In genomic region chr14:76962303-76962660, GRCh38 we compare ENCODE assay signal across 8 cellular contexts.
DNase-seq lines count a peak whose midpoint lies in the region; ATAC-seq and TF ChIP-seq lines count a peak whose summit lies in the region.

No MANE protein-coding gene starts in this region.

- no peak for TF ChIP-seq CTCF in H9 (conservative IDR thresholded peaks at IDR 0.05)

- no peaks in the 10 kb centered on the region for H3K9me3 ChIP-seq in H9 (ENCODE audit: control insufficient read depth, low read depth, low read length)
- no peaks in the 10 kb centered on the region for H3K9me3 ChIP-seq in right cardiac atrium (ENCODE audit: control insufficient read depth, low read length)

- no peak overlapping the region for H4K5ac ChIP-seq in H9 (ENCODE audit: insufficient read length, low read depth, low read length)

- no peak overlapping the region for H2AFZ ChIP-seq in H9 (ENCODE audit: low read length)

- H3K79me1 ChIP-seq in H9 (ENCODE audit: insufficient read depth, low read depth, low read length, poor library complexity, severe bottlenecking) = no peaks in the 10 kb centered on the region

- intact Hi-C loops in activated CD4-positive, alpha-beta memory T cell treated with anti-CD3 and anti-CD28 coated beads for 36 hours (cut with micrococcal nuclease) = loop anchor here (1.0 kb wide), 4 partner anchors 15 to 78 kb away; no protein-coding TSS in a partner anchor
- intact Hi-C loops in right cardiac atrium (cut with DNase I) = no loop called here

- no peak overlapping the region for H2AK5ac ChIP-seq in H9 (ENCODE audit: insufficient read length, low read length)

- H3K4me1 Mint-ChIP-seq in H9 = peaks cover 74% of the 10 kb centered on the region in 2 experiments
- H3K4me1 Mint-ChIP-seq in activated CD4-positive, alpha-beta memory T cell treated with anti-CD3 and anti-CD28 coated beads for 36 hours (ENCODE audit: low read depth) = peaks cover 82% of the 10 kb centered on the region

- no peaks in the 10 kb centered on the region for H4K20me1 ChIP-seq in H9 (ENCODE audit: control insufficient read depth, insufficient read depth, insufficient read length)

- no peak overlapping the region for H3T11ph ChIP-seq in H9 (ENCODE audit: low read length)

- H4K8ac ChIP-seq in H9 (replicated peaks; ENCODE audit: insufficient read length, low read depth, low read length) = no peak overlapping the region

- no peak overlapping the region for H3K56ac ChIP-seq in H9 (ENCODE audit: insufficient read length, low read depth, low read length)

- H3K23ac ChIP-seq in H9 (ENCODE audit: insufficient read length, low read depth, low read length) = no peak overlapping the region

- no peak overlapping the region; the same call in 1 of the 2 replicates for H3K14ac ChIP-seq in H9 (ENCODE audit: insufficient read depth, low read length)

- H3K27me3 Mint-ChIP-seq in H9 (ENCODE audit: low read depth) = no peaks in the 10 kb centered on the region; the same call in 1 of the 2 replicates
- peaks cover 3% of the 10 kb centered on the region for H3K27me3 Mint-ChIP-seq in activated CD4-positive, alpha-beta memory T cell treated with anti-CD3 and anti-CD28 coated beads for 36 hours

- POLR2A ChIA-PET in activated CD4-positive, alpha-beta memory T cell treated with anti-CD3 and anti-CD28 coated beads for 36 hours (lab: Charles Lee) = interaction anchor here (1.0 to 2.7 kb wide), 14 partner anchors 9 to 108 kb away, joined by 3 to 31 read pairs (median 7); partner anchors contain the start of gene IRF2BPL

- H3K18ac ChIP-seq in H9 (ENCODE audit: insufficient read length, low read depth, low read length) = no peak overlapping the region

- H3K27ac ChIP-seq in H9 (ENCODE audit: insufficient read length, low read depth, low read length) = peak overlapping the region; percentile 73
- peak overlapping the region; percentile 63 for H3K27ac ChIP-seq in right cardiac atrium (ENCODE audit: low read length)
- H3K27ac ChIP-seq in skin epidermis = peak overlapping the region in 20 of 21 experiments; percentile 16 to 91 (median 83)

- H2BK5ac ChIP-seq in H9 (ENCODE audit: insufficient read length, low read length) = no peak overlapping the region

- no peak overlapping the region for H2BK15ac ChIP-seq in H9 (ENCODE audit: low read depth, low read length)

- WGBS in H9 (ENCODE audit: extremely low coverage, insufficient read length, low lambda C conversion rate) = no CpG with 5 or more reads among the region's 1 CpG
- 91% methylated on average over 1 of the region's 1 CpG for WGBS in right cardiac atrium

- no peak overlapping the region for H2BK20ac ChIP-seq in H9 (ENCODE audit: low read depth, low read length, poor library complexity, severe bottlenecking)

- H3K4ac ChIP-seq in H9 (ENCODE audit: low read depth, low read length) = no peak overlapping the region

- H3K23me2 ChIP-seq in H9 (ENCODE audit: insufficient read length, low read depth, low read length, poor library complexity, severe bottlenecking) = no peaks in the 10 kb centered on the region

- ATAC-seq in right cardiac atrium = no peak
- no peak for ATAC-seq in GM21619 (IDR thresholded peaks at IDR 0.05; ENCODE audit: unreplicated experiment)
- no peak for ATAC-seq in HG03196 (IDR thresholded peaks at IDR 0.05; ENCODE audit: unreplicated experiment)

- CTCF ChIA-PET in activated CD4-positive, alpha-beta memory T cell treated with anti-CD3 and anti-CD28 coated beads for 36 hours (lab: Charles Lee) = interaction anchor here (1.2 to 2.8 kb wide), 12 partner anchors 15 to 108 kb away, joined by 3 to 30 read pairs (median 8); partner anchors contain the start of gene IRF2BPL

- no peak overlapping the region for H2BK120ac ChIP-seq in H9 (ENCODE audit: low read depth, low read length, poor library complexity, severe bottlenecking)

- H3K4me3 ChIP-seq in right cardiac atrium (ENCODE audit: low read length) (peak overlapping the region; percentile 52), skin epidermis (peak overlapping the region in 5 of 7 experiments; percentile 19 to 39 (median 27))

- H3K9me3 Mint-ChIP-seq in H9 = no peaks in the 10 kb centered on the region; a peak in 2 of 5 replicates
- no peaks in the 10 kb centered on the region for H3K9me3 Mint-ChIP-seq in activated CD4-positive, alpha-beta memory T cell treated with anti-CD3 and anti-CD28 coated beads for 36 hours

- H3K4me3 Mint-ChIP-seq in H9 = peak overlapping the region; percentile 40 to 65
- peak overlapping the region; percentile 77 for H3K4me3 Mint-ChIP-seq in activated CD4-positive, alpha-beta memory T cell treated with anti-CD3 and anti-CD28 coated beads for 36 hours

- peak overlapping the region; percentile 64 for H3K4me2 ChIP-seq in H9 (ENCODE audit: insufficient read depth, insufficient read length, low read length)

- no peak overlapping the region for H2BK12ac ChIP-seq in H9 (ENCODE audit: insufficient read length, low read depth, low read length)

- H3K4me1 ChIP-seq in H9 (ENCODE audit: insufficient read depth, low read length) = peaks cover 13% of the 10 kb centered on the region; the same call in 1 of the 2 replicates
- no peaks in the 10 kb centered on the region for H3K4me1 ChIP-seq in right cardiac atrium (ENCODE audit: control insufficient read depth, insufficient read depth, low read length)

- H3K9ac ChIP-seq in H9 (ENCODE audit: extremely low read depth, insufficient read length, low read length) = peak overlapping the region; percentile 3

- no peaks in the 10 kb centered on the region for H3K79me2 ChIP-seq in H9 (ENCODE audit: insufficient read depth, low read length)

- peak overlapping the region; percentile 98 to 100 (median 99); a peak in 6 of 7 replicates for H3K27ac Mint-ChIP-seq in H9
- peak overlapping the region; percentile 98 for H3K27ac Mint-ChIP-seq in activated CD4-positive, alpha-beta memory T cell treated with anti-CD3 and anti-CD28 coated beads for 36 hours

- DNase-seq in H9 (no peak), right cardiac atrium (no peak), superior temporal gyrus (ENCODE audit: extremely low spot score) (no peak), DMS79 (lab: John Stamatoyannopoulos, UW) (no peak)
- no peak for DNase-seq in activated CD4-positive, alpha-beta memory T cell treated with anti-CD3 and anti-CD28 coated beads for 36 hours

- H3K36me3 Mint-ChIP-seq in H9 (ENCODE audit: insufficient read depth in 1 of 3, low read depth in 3 of 3) = no peaks in the 10 kb centered on the region; a peak in 1 of 7 replicates
- no peaks in the 10 kb centered on the region for H3K36me3 Mint-ChIP-seq in activated CD4-positive, alpha-beta memory T cell treated with anti-CD3 and anti-CD28 coated beads for 36 hours

- no peaks in the 10 kb centered on the region for H3K27me3 ChIP-seq in H9 (ENCODE audit: insufficient read depth, low read length)
- no peaks in the 10 kb centered on the region for H3K27me3 ChIP-seq in right cardiac atrium (ENCODE audit: control insufficient read depth, insufficient read depth)

- H4K91ac ChIP-seq in H9 (ENCODE audit: insufficient read length, low read depth, low read length) = no peak overlapping the region
